In genomic region chr7:107220356-107220755, GRCh38 we compare ENCODE assay signal across 25 cellular contexts.
"Had no signal": no experiment of that assay in that cellular context is flagged by ENCODE, and none has a peak within 500 bp of the region (broad histone marks: within the 10 kb centered on the region; RNA-seq: fewer than 3 reads in every experiment).

No MANE protein-coding gene starts in this region.

- H3K4me3 Mint-ChIP-seq: activated T-cell treated with anti-CD3 and anti-CD28 coated beads, Interleukin-2, amount 50 U/mL, for 24 hours; immature natural killer cell; natural killer cell treated with Interleukin-12 subunit alpha and Interleukin-12 subunit beta and Interleukin-15 and Interleukin-18, amount 100 ng/mL, for 72 hours; type B pancreatic cell had no signal

- H3K9me3 Mint-ChIP-seq: natural killer cell treated with Interleukin-12 subunit alpha and Interleukin-12 subunit beta and Interleukin-15 and Interleukin-18, amount 100 ng/mL, for 72 hours; type B pancreatic cell had no signal

- H3K9me3 ChIP-seq: lower lobe of right lung, neutrophil, uterus had no signal

- DNase-seq: activated CD4-positive, alpha-beta T cell treated with anti-CD3 and anti-CD28 coated beads for 4 hours; activated CD4-positive, alpha-beta T cell treated with anti-CD3 and anti-CD28 coated beads, Interleukin-2, amount 50 U/mL, for 48 hours; activated CD8-positive, alpha-beta memory T cell treated with anti-CD3 and anti-CD28 coated beads, Interleukin-2, amount 50 U/mL, for 48 hours; activated gamma-delta T cell treated with Interleukin-2 at 50 U/mL for 16 hours; activated naive CD4-positive, alpha-beta T cell treated with anti-CD3 and anti-CD28 coated beads, Interleukin-2, amount 50 U/mL, for 16 hours; activated T-cell treated with anti-CD3 and anti-CD28 coated beads, Interleukin-2, amount 50 U/mL, for 24 hours; dorsolateral prefrontal cortex; effector memory CD4-positive, alpha-beta T cell; glutamatergic neuron; hypothalamus; immature natural killer cell; kidney; lower lobe of right lung; mesenchymal stem cell; stimulated activated CD4-positive, alpha-beta T cell treated with anti-CD3 and anti-CD28 coated beads, Interleukin-4, amount 100 ng/mL, for 1 hour; stimulated activated naive CD8-positive, alpha-beta T cell treated with anti-CD3 and anti-CD28 coated beads, Interleukin-15, Interleukin-2, amounts not matched to agents 100 U/mL and 50 U/mL, for 24 hours; substantia nigra; uterus had no signal

- H3K4me1 ChIP-seq: lower lobe of right lung, uterus had no signal

- H3K36me3 Mint-ChIP-seq: natural killer cell treated with Interleukin-12 subunit alpha and Interleukin-12 subunit beta and Interleukin-15 and Interleukin-18, amount 100 ng/mL, for 72 hours had no signal

- FAIRE-seq: frontal cortex, kidney, TTC549 had no signal

- H3K27me3 Mint-ChIP-seq: activated T-cell treated with anti-CD3 and anti-CD28 coated beads, Interleukin-2, amount 50 U/mL, for 24 hours; natural killer cell treated with Interleukin-12 subunit alpha and Interleukin-12 subunit beta and Interleukin-15 and Interleukin-18, amount 100 ng/mL, for 72 hours; type B pancreatic cell had no signal

- H3K4me3 ChIP-seq: coronary artery, dorsolateral prefrontal cortex, lower lobe of right lung, uterus had no signal

- H3K4me1 Mint-ChIP-seq: immature natural killer cell had no signal

- H3K36me3 ChIP-seq: lower lobe of right lung, neutrophil, uterus had no signal

- H3K27ac ChIP-seq: lower lobe of right lung, neutrophil, uterus, VCaP had no signal

- H3K27ac Mint-ChIP-seq: activated T-cell treated with anti-CD3 and anti-CD28 coated beads, Interleukin-2, amount 50 U/mL, for 24 hours; natural killer cell treated with Interleukin-12 subunit alpha and Interleukin-12 subunit beta and Interleukin-15 and Interleukin-18, amount 100 ng/mL, for 72 hours; type B pancreatic cell had no signal

- H3K27me3 ChIP-seq: dorsolateral prefrontal cortex, neutrophil, uterus had no signal

- ATAC-seq: lower lobe of right lung; natural killer cell treated with Interleukin-12 subunit alpha and Interleukin-12 subunit beta and Interleukin-15 and Interleukin-18, amount 100 ng/mL, for 72 hours; stimulated activated naive CD8-positive, alpha-beta T cell treated with anti-CD3 and anti-CD28 coated beads, Interleukin-15, Interleukin-2, amounts not matched to agents 100 U/mL and 50 U/mL, for 24 hours had no signal
